ENCODE assay signal across 33 cellular contexts in the genomic region with DNA sequence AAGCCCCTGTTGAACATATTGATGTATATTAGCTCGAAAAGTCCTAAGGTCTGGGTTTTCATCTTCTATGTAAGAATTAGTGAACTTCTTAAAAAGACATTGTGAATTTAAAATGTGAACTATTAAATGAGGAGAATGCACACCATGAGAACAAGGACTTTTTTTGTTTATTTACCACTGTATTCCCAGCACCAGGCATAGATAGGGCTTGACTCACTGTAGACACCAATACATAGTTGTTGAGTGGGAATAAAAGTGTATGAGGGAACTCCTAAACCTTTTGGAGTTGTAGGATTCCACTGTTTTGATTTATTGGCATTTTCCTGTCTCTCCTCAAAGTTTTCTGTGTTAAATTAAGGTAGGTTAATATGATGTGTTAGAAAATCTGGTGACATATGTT.
DNase-seq lines count a peak whose midpoint lies in the region; ATAC-seq lines count a peak whose summit lies in the region.
"Had no signal": no experiment of that assay in that cellular context is flagged by ENCODE, and none has a peak within 500 bp of the region (broad histone marks: within the 10 kb centered on the region; RNA-seq: fewer than 3 reads in every experiment).

No MANE protein-coding gene starts in this region.

- H3K4me3 ChIP-seq in adipocyte (ENCODE audit: low read length): no peak overlapping the region
- H3K4me3 ChIP-seq: cardiac muscle cell, left ventricle myocardium inferior, prostate gland, upper lobe of left lung had no signal

- no peaks in the 10 kb centered on the region for H3K9me3 ChIP-seq in adipocyte (ENCODE audit: control insufficient read depth, low read length)
- H3K9me3 ChIP-seq: left ventricle myocardium inferior, prostate gland, upper lobe of left lung had no signal

- H3K27me3 ChIP-seq in adipocyte (replicated peaks; ENCODE audit: control insufficient read depth, insufficient read depth, low read length): no peaks in the 10 kb centered on the region
- H3K27me3 ChIP-seq: cardiac muscle cell, upper lobe of left lung had no signal

- no peak overlapping the region for H3K9ac ChIP-seq in adipocyte (ENCODE audit: low read length)

- peaks cover 68% of the 10 kb centered on the region for H3K4me1 ChIP-seq in adipocyte (ENCODE audit: control insufficient read depth, insufficient read depth, low read length)
- H3K4me1 ChIP-seq: prostate gland had no signal

- no peak overlapping the region for H3K4me3 Mint-ChIP-seq in stimulated activated naive CD8-positive, alpha-beta T cell treated with anti-CD3 and anti-CD28 coated beads, Interleukin-15, Interleukin-2, amounts not matched to agents 100 ng/mL and 50 ng/mL, for 24 hours
- H3K4me3 Mint-ChIP-seq: activated T-cell treated with anti-CD3 and anti-CD28 coated beads, Interleukin-2, amount 50 U/mL, for 72 hours; CD4-positive, alpha-beta memory T cell; T-helper 2 cell treated with Interferon-gamma antibody and Interleukin-4, amounts not matched to agents 5 μg/mL and 100 μg/mL, for 36 hours had no signal

- H3K27me3 Mint-ChIP-seq in stimulated activated naive CD8-positive, alpha-beta T cell treated with anti-CD3 and anti-CD28 coated beads, Interleukin-15, Interleukin-2, amounts not matched to agents 100 ng/mL and 50 ng/mL, for 24 hours: no peaks in the 10 kb centered on the region
- H3K27me3 Mint-ChIP-seq: CD4-positive, alpha-beta memory T cell had no signal

- no peak for ATAC-seq in stimulated activated naive CD8-positive, alpha-beta T cell treated with anti-CD3 and anti-CD28 coated beads, Interleukin-15, Interleukin-2, amounts not matched to agents 100 U/mL and 50 U/mL, for 24 hours
- ATAC-seq in GM18502 (IDR thresholded peaks at IDR 0.05; ENCODE audit: poor library complexity, unreplicated experiment): no peak
- ATAC-seq: activated T-cell treated with anti-CD3 and anti-CD28 coated beads, Interleukin-2, amount 50 U/mL, for 72 hours; HCT116; HepG2; Right ventricle myocardium inferior; sciatic nerve had no signal

- DNase-seq in stimulated activated naive CD8-positive, alpha-beta T cell treated with anti-CD3 and anti-CD28 coated beads, Interleukin-15, Interleukin-2, amounts not matched to agents 100 U/mL and 50 U/mL, for 24 hours: no peak
- DNase-seq in adipocyte (ENCODE audit: low read depth) (peak; percentile 24), foreskin melanocyte (peak; percentile 68), activated gamma-delta T cell (lab: John Stamatoyannopoulos, UW) (no peak), NCI-H774 (lab: John Stamatoyannopoulos, UW) (no peak), iPS-NIHi11 (ENCODE audit: low spot score) (no peak)
- DNase-seq: activated CD4-positive, alpha-beta T cell treated with anti-CD3 and anti-CD28 coated beads, Interleukin-2, amount 50 U/mL, for 48 hours; activated CD4-positive, CD25-positive, alpha-beta regulatory T cell treated with anti-CD3 and anti-CD28 coated beads, Interleukin-2, amount 50 U/mL, for 72 hours; activated naive CD4-positive, alpha-beta T cell; activated T-cell treated with anti-CD3 and anti-CD28 coated beads, Interleukin-2, amount 50 U/mL, for 72 hours; CD4-positive, alpha-beta memory T cell; cortex of kidney; DMS153; effector memory CD4-positive, alpha-beta T cell; islet precursor cell; Karpas-422; left ventricle myocardium inferior; mesendoderm; NCI-H1436 treated with DMSO at 0.1 percent for 48 hours; NCI-H2081 treated with DMSO at 0.1 percent for 48 hours; NCI-H226; NCI-H69; stimulated activated CD4-positive, alpha-beta T cell treated with anti-CD3 and anti-CD28 coated beads, Interleukin-4, amount 100 ng/mL, for 24 hours; upper lobe of left lung had no signal

- peaks cover 9% of the 10 kb centered on the region for H3K36me3 ChIP-seq in adipocyte (ENCODE audit: control insufficient read depth, insufficient read depth, low read length, severe bottlenecking)
- H3K36me3 ChIP-seq: prostate gland had no signal

- H3K4me1 Mint-ChIP-seq in stimulated activated naive CD8-positive, alpha-beta T cell treated with anti-CD3 and anti-CD28 coated beads, Interleukin-15, Interleukin-2, amounts not matched to agents 100 ng/mL and 50 ng/mL, for 24 hours (ENCODE audit: low read depth): peaks cover 3% of the 10 kb centered on the region

- peaks cover 45% of the 10 kb centered on the region for H3K36me3 Mint-ChIP-seq in stimulated activated naive CD8-positive, alpha-beta T cell treated with anti-CD3 and anti-CD28 coated beads, Interleukin-15, Interleukin-2, amounts not matched to agents 100 ng/mL and 50 ng/mL, for 24 hours (ENCODE audit: low read depth)

- no peaks in the 10 kb centered on the region for H3K9me3 Mint-ChIP-seq in stimulated activated naive CD8-positive, alpha-beta T cell treated with anti-CD3 and anti-CD28 coated beads, Interleukin-15, Interleukin-2, amounts not matched to agents 100 ng/mL and 50 ng/mL, for 24 hours
- H3K9me3 Mint-ChIP-seq: activated T-cell treated with anti-CD3 and anti-CD28 coated beads, Interleukin-2, amount 50 U/mL, for 72 hours; CD4-positive, alpha-beta memory T cell; T-helper 2 cell treated with Interferon-gamma antibody and Interleukin-4, amounts not matched to agents 5 μg/mL and 100 μg/mL, for 36 hours had no signal

- peak overlapping the region; percentile 36 for H3K27ac Mint-ChIP-seq in stimulated activated naive CD8-positive, alpha-beta T cell treated with anti-CD3 and anti-CD28 coated beads, Interleukin-15, Interleukin-2, amounts not matched to agents 100 ng/mL and 50 ng/mL, for 24 hours
- H3K27ac Mint-ChIP-seq: T-helper 2 cell treated with Interferon-gamma antibody and Interleukin-4, amounts not matched to agents 5 μg/mL and 100 μg/mL, for 36 hours had no signal

Comparison
In these comparisons a context has a peak if more than half of its experiments do, and no peak if none do; other contexts are left out.
1. DNase-seq: peak in adipocyte (single experiment) and foreskin melanocyte (single experiment); none in stimulated activated naive CD8-positive, alpha-beta T cell treated with anti-CD3 and anti-CD28 coated beads, Interleukin-15, Interleukin-2, amounts not matched to agents 100 U/mL and 50 U/mL, for 24 hours (single experiment), activated gamma-delta T cell (single experiment), NCI-H774 (single experiment) and iPS-NIHi11 (single experiment).